38 cellular contexts compared by ENCODE assay signal in genomic region chr1:167190747-167191237, GRCh38.
"Had no signal": no experiment of that assay in that cellular context is flagged by ENCODE, and none has a peak within 500 bp of the region (broad histone marks: within the 10 kb centered on the region; RNA-seq: fewer than 3 reads in every experiment).

No MANE protein-coding gene starts in this region.

- H3K9me3 ChIP-seq: adrenal gland, ascending aorta, body of pancreas, breast epithelium had no signal

- H3K27me3 ChIP-seq: adrenal gland, ascending aorta, body of pancreas, brain microvascular endothelial cell, breast epithelium, cardiac muscle cell had no signal

- H3K36me3 Mint-ChIP-seq: activated naive CD4-positive, alpha-beta T cell treated with anti-CD3 and anti-CD28 coated beads, Interleukin-2, amount 10 ng/mL, durations not matched to agents 7 days and 5 days; activated naive CD8-positive, alpha-beta T cell treated with anti-CD3 and anti-CD28 coated beads for 36 hours; activated naive CD8-positive, alpha-beta T cell treated with anti-CD3 and anti-CD28 coated beads, Interleukin-2, amount 10 ng/mL, durations not matched to agents 7 days and 5 days had no signal

- H3K4me1 ChIP-seq: ascending aorta, body of pancreas, breast epithelium had no signal

- FAIRE-seq: astrocyte had no signal

- H3K9me3 Mint-ChIP-seq: activated naive CD4-positive, alpha-beta T cell treated with anti-CD3 and anti-CD28 coated beads, Interleukin-2, amount 10 ng/mL, durations not matched to agents 7 days and 5 days; activated naive CD4-positive, alpha-beta T cell treated with anti-CD3 and anti-CD28 coated beads, Interleukin-2, amount 50 U/mL, for 24 hours; activated naive CD8-positive, alpha-beta T cell treated with anti-CD3 and anti-CD28 coated beads for 36 hours; activated naive CD8-positive, alpha-beta T cell treated with anti-CD3 and anti-CD28 coated beads, Interleukin-2, amount 50 U/mL, for 24 hours; activated T-cell treated with anti-CD3 and anti-CD28 coated beads, Interleukin-2, amount 50 U/mL, for 24 hours; activated T-cell treated with anti-CD3 and anti-CD28 coated beads, Interleukin-2, amount 50 U/mL, for 4 hours; activated T-helper 17 cell treated with anti-CD3 and anti-CD28 coated beads, Interleukin-2, amount 50 U/mL, for 72 hours; central memory CD8-positive, alpha-beta T cell had no signal

- H3K4me1 Mint-ChIP-seq: activated naive CD4-positive, alpha-beta T cell treated with anti-CD3 and anti-CD28 coated beads, Interleukin-2, amount 10 ng/mL, durations not matched to agents 7 days and 5 days; activated naive CD4-positive, alpha-beta T cell treated with anti-CD3 and anti-CD28 coated beads, Interleukin-2, amount 50 U/mL, for 24 hours; activated naive CD8-positive, alpha-beta T cell treated with anti-CD3 and anti-CD28 coated beads, Interleukin-2, amount 10 ng/mL, durations not matched to agents 7 days and 5 days; activated T-helper 17 cell treated with anti-CD3 and anti-CD28 coated beads, Interleukin-2, amount 50 U/mL, for 72 hours; central memory CD8-positive, alpha-beta T cell had no signal

- DNase-seq: activated effector memory CD4-positive, alpha-beta T cell treated with anti-CD3 and anti-CD28 coated beads, Interleukin-2, amount 50 U/mL, for 16 hours; activated effector memory CD4-positive, alpha-beta T cell treated with Interleukin-2 at 50 U/mL for 16 hours; activated gamma-delta T cell; activated gamma-delta T cell treated with Interleukin-2 at 50 U/mL for 16 hours; activated naive CD4-positive, alpha-beta T cell; activated naive CD4-positive, alpha-beta T cell treated with anti-CD3 and anti-CD28 coated beads for 36 hours; activated naive CD4-positive, alpha-beta T cell treated with anti-CD3 and anti-CD28 coated beads, Interleukin-2, amount 10 ng/mL, durations not matched to agents 7 days and 5 days; activated naive CD4-positive, alpha-beta T cell treated with anti-CD3 and anti-CD28 coated beads, Interleukin-2, amount 50 U/mL, for 16 hours; activated naive CD4-positive, alpha-beta T cell treated with Interleukin-2 at 50 U/mL for 16 hours; activated naive CD8-positive, alpha-beta T cell treated with anti-CD3 and anti-CD28 coated beads for 36 hours; activated naive CD8-positive, alpha-beta T cell treated with anti-CD3 and anti-CD28 coated beads, Interleukin-2, amount 10 ng/mL, durations not matched to agents 7 days and 5 days; activated naive CD8-positive, alpha-beta T cell treated with anti-CD3 and anti-CD28 coated beads, Interleukin-2, amount 50 U/mL, for 24 hours; activated T-cell treated with anti-CD3 and anti-CD28 coated beads, Interleukin-2, amount 50 U/mL, for 1 hour; activated T-cell treated with anti-CD3 and anti-CD28 coated beads, Interleukin-2, amount 50 U/mL, for 24 hours; activated T-cell treated with anti-CD3 and anti-CD28 coated beads, Interleukin-2, amount 50 U/mL, for 4 hours; activated T-cell treated with anti-CD3 and anti-CD28 coated beads, Interleukin-2, amount 50 U/mL, for 48 hours; activated T-cell treated with anti-CD3 and anti-CD28 coated beads, Interleukin-2, amount 50 U/mL, for 72 hours; adrenal gland; amniotic stem cell; amygdala; anterior cingulate cortex; aorta; body of pancreas; brain microvascular endothelial cell; caudate nucleus; central memory CD4-positive, alpha-beta T cell; cerebellar nuclear complex had no signal

- H3K27me3 Mint-ChIP-seq: activated naive CD8-positive, alpha-beta T cell; activated naive CD8-positive, alpha-beta T cell treated with anti-CD3 and anti-CD28 coated beads for 36 hours had no signal

- H3K27ac Mint-ChIP-seq: activated naive CD4-positive, alpha-beta T cell treated with anti-CD3 and anti-CD28 coated beads for 36 hours; activated naive CD4-positive, alpha-beta T cell treated with anti-CD3 and anti-CD28 coated beads, Interleukin-2, amount 10 ng/mL, durations not matched to agents 7 days and 5 days; activated naive CD4-positive, alpha-beta T cell treated with anti-CD3 and anti-CD28 coated beads, Interleukin-2, amount 50 U/mL, for 24 hours; activated naive CD4-positive, alpha-beta T cell treated with anti-CD3 and anti-CD28 coated beads, Interleukin-2, amount 50 U/mL, for 72 hours; activated naive CD8-positive, alpha-beta T cell; activated naive CD8-positive, alpha-beta T cell treated with anti-CD3 and anti-CD28 coated beads for 36 hours; activated naive CD8-positive, alpha-beta T cell treated with anti-CD3 and anti-CD28 coated beads, Interleukin-2, amount 10 ng/mL, durations not matched to agents 7 days and 5 days; activated naive CD8-positive, alpha-beta T cell treated with anti-CD3 and anti-CD28 coated beads, Interleukin-2, amount 50 U/mL, for 24 hours; activated T-cell treated with anti-CD3 and anti-CD28 coated beads, Interleukin-2, amount 50 U/mL, for 24 hours; activated T-cell treated with anti-CD3 and anti-CD28 coated beads, Interleukin-2, amount 50 U/mL, for 72 hours; activated T-helper 1 cell treated with anti-CD3 and anti-CD28 coated beads, Interleukin-12 subunit alpha, Interleukin-12 subunit beta, Interleukin-2, Interleukin-4 antibody, amounts not matched to agents 30 ng/mL and 10 ng/mL and 1 ng/mL, durations not matched to agents 14 hours and 24 hours and 36 hours; activated T-helper 17 cell treated with anti-CD3 and anti-CD28 coated beads, Interleukin-2, amount 50 U/mL, for 72 hours; brain had no signal

- H3K27ac ChIP-seq: adrenal gland, ascending aorta, body of pancreas, brain microvascular endothelial cell, breast epithelium, cardiac muscle cell had no signal

- ATAC-seq: activated naive CD4-positive, alpha-beta T cell treated with anti-CD3 and anti-CD28 coated beads, Interleukin-2, amount 50 U/mL, for 72 hours; activated naive CD8-positive, alpha-beta T cell treated with anti-CD3 and anti-CD28 coated beads, Interleukin-2, amount 50 U/mL, for 24 hours; activated T-cell treated with anti-CD3 and anti-CD28 coated beads, Interleukin-2, amount 50 U/mL, for 4 hours; activated T-cell treated with anti-CD3 and anti-CD28 coated beads, Interleukin-2, amount 50 U/mL, for 72 hours; activated T-helper 17 cell treated with anti-CD3 and anti-CD28 coated beads, Interleukin-2, amount 50 U/mL, for 72 hours; body of pancreas had no signal

- H3K36me3 ChIP-seq: adrenal gland, ascending aorta, brain microvascular endothelial cell, breast epithelium, cardiac muscle cell had no signal

- H3K4me3 ChIP-seq: adrenal gland, ascending aorta, body of pancreas, breast epithelium, cardiac muscle cell had no signal

- H3K4me3 Mint-ChIP-seq: activated naive CD4-positive, alpha-beta T cell treated with anti-CD3 and anti-CD28 coated beads for 36 hours; activated naive CD4-positive, alpha-beta T cell treated with anti-CD3 and anti-CD28 coated beads, Interleukin-2, amount 10 ng/mL, durations not matched to agents 7 days and 5 days; activated naive CD4-positive, alpha-beta T cell treated with anti-CD3 and anti-CD28 coated beads, Interleukin-2, amount 50 U/mL, for 24 hours; activated naive CD8-positive, alpha-beta T cell; activated naive CD8-positive, alpha-beta T cell treated with anti-CD3 and anti-CD28 coated beads for 36 hours; activated naive CD8-positive, alpha-beta T cell treated with anti-CD3 and anti-CD28 coated beads, Interleukin-2, amount 10 ng/mL, durations not matched to agents 7 days and 5 days; activated naive CD8-positive, alpha-beta T cell treated with anti-CD3 and anti-CD28 coated beads, Interleukin-2, amount 50 U/mL, for 24 hours; activated T-cell treated with anti-CD3 and anti-CD28 coated beads, Interleukin-2, amount 50 U/mL, for 24 hours; activated T-cell treated with anti-CD3 and anti-CD28 coated beads, Interleukin-2, amount 50 U/mL, for 4 hours; activated T-cell treated with anti-CD3 and anti-CD28 coated beads, Interleukin-2, amount 50 U/mL, for 72 hours; activated T-helper 1 cell treated with anti-CD3 and anti-CD28 coated beads, Interleukin-12 subunit alpha, Interleukin-12 subunit beta, Interleukin-2, Interleukin-4 antibody, amounts not matched to agents 30 ng/mL and 10 ng/mL and 1 ng/mL, durations not matched to agents 14 hours and 24 hours and 36 hours; activated T-helper 17 cell treated with anti-CD3 and anti-CD28 coated beads, Interleukin-2, amount 50 U/mL, for 72 hours; brain; central memory CD8-positive, alpha-beta T cell had no signal
